25 cellular contexts compared by ENCODE assay signal in genomic region chr6:105460860-105461259, GRCh38. TPM values are rescaled to one million over a fixed set of nuclear protein-coding genes. Genes with fewer than 3 reads are reported as not detected.
DNase-seq lines count a peak whose midpoint lies in the region; ATAC-seq, FAIRE-seq and TF ChIP-seq lines count a peak whose summit lies in the region.
"Had no signal": no experiment of that assay in that cellular context is flagged by ENCODE, and none has a peak within 500 bp of the region (broad histone marks: within the 10 kb centered on the region; RNA-seq: fewer than 3 reads in every experiment).

No MANE protein-coding gene starts in this region.

- no peak for TF ChIP-seq RAD21 in GM12878 (IDR thresholded peaks at IDR 0.05; ENCODE audit: insufficient read depth, low read depth, low read length)

- H4K20me1 ChIP-seq in GM12878 (ENCODE audit: control insufficient read depth, insufficient read depth) (no peaks in the 10 kb centered on the region), GM23248 (ENCODE audit: insufficient read depth) (no peaks in the 10 kb centered on the region)

- no peak for TF ChIP-seq POLR2A in GM12878 (IDR thresholded peaks at IDR 0.05; ENCODE audit: low read depth, low read length)

- no peak for DNase-seq in activated CD8-positive, alpha-beta memory T cell treated with anti-CD3 and anti-CD28 coated beads, Interleukin-2, amount 10 ng/mL, durations not matched to agents 7 days and 5 days
- no peak for DNase-seq in activated CD8-positive, alpha-beta memory T cell treated with anti-CD3 and anti-CD28 coated beads, Interleukin-2, amount 50 U/mL, for 48 hours
- DNase-seq in LHCN-M2 (ENCODE audit: low read depth) (peak; percentile 48), GM12878 (ENCODE audit: low read depth, low spot score) (no peak), mesenchymal stem cell (no peak), GM23248 (no peak), T-helper 2 cell (no peak), hippocampal formation (lab: John Stamatoyannopoulos, UW) (no peak)
- DNase-seq: AML-193; CD4-positive, alpha-beta memory T cell; DMS 273 treated with DMSO at 0.1 percent for 48 hours; DMS53; DND-41; EL; GOT3; H7; HFFc6 had no signal

- H3F3A ChIP-seq in GM23248 (ENCODE audit: insufficient read depth) = peaks cover 10% of the 10 kb centered on the region; the same call in 1 of the 2 replicates

- POLR2A ChIA-PET in GM12878 (lab: Charles Lee) = interaction anchor here (1.0 to 4.5 kb wide), 2 partner anchors 8 to 22 kb away, joined by 8 to 47 read pairs; no protein-coding TSS in a partner anchor

- H3K4me3 ChIP-seq in GM12878 (no peak overlapping the region), mesenchymal stem cell (ENCODE audit: insufficient read depth in 1 of 2, low read depth in 1 of 2, low read length in 2 of 2) (no peak overlapping the region), GM23248 (no peak overlapping the region)
- H3K4me3 ChIP-seq: A549 had no signal

- H3K4ac ChIP-seq in mesenchymal stem cell (ENCODE audit: low read depth in 1 of 2, low read length in 2 of 2) = no peak overlapping the region

- peaks cover 43% of the 10 kb centered on the region for H3K36me3 Mint-ChIP-seq in activated CD8-positive, alpha-beta memory T cell treated with anti-CD3 and anti-CD28 coated beads, Interleukin-2, amount 10 ng/mL, durations not matched to agents 7 days and 5 days
- H3K36me3 Mint-ChIP-seq: CD4-positive, alpha-beta memory T cell; IgD-negative memory B cell had no signal

- H3K27ac ChIP-seq in GM12878 (ENCODE audit: control insufficient read depth, insufficient read depth) (no peak overlapping the region), mesenchymal stem cell (ENCODE audit: low read length, poor library complexity, severe bottlenecking) (no peak overlapping the region), GM23248 (no peak overlapping the region)
- H3K27ac ChIP-seq: 22Rv1, A549, C4-2B had no signal

- SMC1A ChIA-PET in GM12878 (lab: Charles Lee; ENCODE audit: uncharacterized antibody, unreplicated experiment) = interaction anchor here (0.6 to 10.8 kb wide), 2 partner anchors 35 to 51 kb away, joined by 4 to 85 read pairs; no protein-coding TSS in a partner anchor

- ATAC-seq in activated CD8-positive, alpha-beta memory T cell treated with anti-CD3 and anti-CD28 coated beads, Interleukin-2, amount 10 ng/mL, durations not matched to agents 7 days and 5 days = no peak
- no peak for ATAC-seq in GM12878
- ATAC-seq: A549, HCT116, HepG2 had no signal

- no peak overlapping the region for H2AK5ac ChIP-seq in mesenchymal stem cell (ENCODE audit: low read length, severe bottlenecking)

- H3K27me3 ChIP-seq in GM12878 (replicated peaks in 1 of 2; ENCODE audit: control insufficient read depth in 2 of 2, insufficient read depth in 2 of 2, low read length in 1 of 2) = no peaks in the 10 kb centered on the region
- H3K27me3 ChIP-seq in mesenchymal stem cell (ENCODE audit: control insufficient read depth in 1 of 2, insufficient read depth in 1 of 2, low read length in 2 of 2) = no peaks in the 10 kb centered on the region
- H3K27me3 ChIP-seq in GM23248 (replicated peaks; ENCODE audit: insufficient read depth) = no peaks in the 10 kb centered on the region

- H3K79me2 ChIP-seq in GM12878 (ENCODE audit: control insufficient read depth, insufficient read depth, low read length) = no peaks in the 10 kb centered on the region
- no peaks in the 10 kb centered on the region for H3K79me2 ChIP-seq in GM23248 (ENCODE audit: insufficient read depth)

- peaks cover 16% of the 10 kb centered on the region for H3K9me3 Mint-ChIP-seq in activated CD8-positive, alpha-beta memory T cell treated with anti-CD3 and anti-CD28 coated beads, Interleukin-2, amount 10 ng/mL, durations not matched to agents 7 days and 5 days (ENCODE audit: low read depth)

- peak overlapping the region; percentile 45 for H3K27ac Mint-ChIP-seq in activated CD8-positive, alpha-beta memory T cell treated with anti-CD3 and anti-CD28 coated beads, Interleukin-2, amount 10 ng/mL, durations not matched to agents 7 days and 5 days
- H3K27ac Mint-ChIP-seq: CD4-positive, alpha-beta memory T cell; HFFc6; IgD-negative memory B cell had no signal

- BruUV-seq in GM12878 (replicated peaks; lab: Mats Ljungman, UMichigan) = no TSS peak

- no peak overlapping the region for H2BK12ac ChIP-seq in mesenchymal stem cell (ENCODE audit: low read length in 2 of 2)

- no peak overlapping the region for H3K23ac ChIP-seq in mesenchymal stem cell (ENCODE audit: low read length in 2 of 2)

- no peak overlapping the region for H2AFZ ChIP-seq in GM12878 (ENCODE audit: control insufficient read depth, low read depth, low read length)
- no peak overlapping the region for H2AFZ ChIP-seq in mesenchymal stem cell (ENCODE audit: low read depth, low read length)
- H2AFZ ChIP-seq in GM23248 = no peak overlapping the region

- RAD21 ChIA-PET in GM12878 (lab: Charles Lee; ENCODE audit: unreplicated experiment) = interaction anchor here (1.0 to 1.2 kb wide), 4 partner anchors 14 to 764 kb away, joined by 3 to 4 read pairs (median 3); no protein-coding TSS in a partner anchor

- 96% methylated on average over 4 of the region's 4 CpGs for WGBS in GM12878 (ENCODE audit: insufficient coverage, insufficient replicate concordance, low lambda C conversion rate, missing lambda C conversion rate)
- 96% methylated on average over 3 of the region's 4 CpGs for WGBS in mesenchymal stem cell
- 87 to 97% methylated on average over 4 of the region's 4 CpGs for WGBS in GM23248 (ENCODE audit: low coverage in 1 of 2, low lambda C conversion rate in 2 of 2, missing lambda C conversion rate in 2 of 2), 2 experiments

- FAIRE-seq in GM12878 (lab: Jason Lieb, UNC) = no peak
- FAIRE-seq: A549, GM12891, GM18507, HepG2 had no signal

- H2BK15ac ChIP-seq in mesenchymal stem cell (ENCODE audit: low read depth, poor library complexity, severe bottlenecking) = no peak overlapping the region

- no peak overlapping the region for H2BK5ac ChIP-seq in mesenchymal stem cell (ENCODE audit: low read depth, low read length, poor library complexity, severe bottlenecking)

- H3K18ac ChIP-seq in mesenchymal stem cell (ENCODE audit: low read depth in 1 of 2, low read length in 2 of 2) = no peak overlapping the region

- H2BK120ac ChIP-seq in mesenchymal stem cell (ENCODE audit: low read depth, low read length) = no peak overlapping the region

- H3K9me3 ChIP-seq in GM12878 (replicated peaks; ENCODE audit: control insufficient read depth, insufficient read depth, low read length) (peaks cover 26% of the 10 kb centered on the region; the same call in 2 of the 3 replicates), mesenchymal stem cell (ENCODE audit: control insufficient read depth, low read length) (peaks cover 6% of the 10 kb centered on the region), GM23248 (ENCODE audit: low read depth) (no peaks in the 10 kb centered on the region)
- H3K9me3 ChIP-seq: A549 had no signal

- H3K4me1 ChIP-seq in GM12878 (ENCODE audit: control insufficient read depth, insufficient read depth, low read length) (peaks cover 16% of the 10 kb centered on the region), mesenchymal stem cell (ENCODE audit: control insufficient read depth, insufficient read depth, low read depth, low read length) (no peaks in the 10 kb centered on the region), GM23248 (ENCODE audit: insufficient read depth) (peaks cover 12% of the 10 kb centered on the region)

- no peaks in the 10 kb centered on the region for H3K79me1 ChIP-seq in mesenchymal stem cell (replicated peaks; ENCODE audit: low read length, poor library complexity, severe bottlenecking)

- H3K4me2 ChIP-seq in GM12878 (ENCODE audit: control insufficient read depth, insufficient read depth) (no peak overlapping the region), mesenchymal stem cell (ENCODE audit: low read length, poor library complexity, severe bottlenecking) (no peak overlapping the region), GM23248 (ENCODE audit: unreplicated experiment) (no peak overlapping the region)
- H3K4me2 ChIP-seq: A549 had no signal

- intact Hi-C loops in GM12878 (cut with micrococcal nuclease; ENCODE audit: unreplicated experiment) = no loop called here

- H3K9me2 ChIP-seq in GM23248 (ENCODE audit: insufficient read depth) = no peaks in the 10 kb centered on the region

- in situ Hi-C loops in GM12878 (cut with MboI) (loop anchor here (25.0 kb wide), 1 partner anchor 1051 kb away; no protein-coding TSS in a partner anchor), GM23248 (cut with MboI) (no loop called here)

- no peak overlapping the region for H3K14ac ChIP-seq in mesenchymal stem cell (ENCODE audit: low read length in 2 of 2)

- H4K91ac ChIP-seq in mesenchymal stem cell (ENCODE audit: low read length) = no peak overlapping the region

- H3K36me3 ChIP-seq in GM12878 (ENCODE audit: control insufficient read depth in 2 of 2, insufficient read depth in 2 of 2, low read length in 1 of 2) (no peaks in the 10 kb centered on the region), mesenchymal stem cell (ENCODE audit: control insufficient read depth in 1 of 2, insufficient read depth in 2 of 2, low read depth in 1 of 2, low read length in 2 of 2) (no peaks in the 10 kb centered on the region), GM23248 (ENCODE audit: low read depth) (no peaks in the 10 kb centered on the region)

- peaks cover 6% of the 10 kb centered on the region for H3K27me3 Mint-ChIP-seq in activated CD8-positive, alpha-beta memory T cell treated with anti-CD3 and anti-CD28 coated beads, Interleukin-2, amount 10 ng/mL, durations not matched to agents 7 days and 5 days

- no peak for TF ChIP-seq EP300 in GM12878 (IDR thresholded peaks at IDR 0.05; ENCODE audit: borderline replicate concordance in 1 of 2, control insufficient read depth in 1 of 2, low read depth in 2 of 2, low read length in 2 of 2)

- H3K4me1 Mint-ChIP-seq in activated CD8-positive, alpha-beta memory T cell treated with anti-CD3 and anti-CD28 coated beads, Interleukin-2, amount 10 ng/mL, durations not matched to agents 7 days and 5 days = peaks cover 51% of the 10 kb centered on the region

- no peak for TF ChIP-seq CTCF in GM12878 (IDR thresholded peaks at IDR 0.05 in 2 of 3, conservative IDR thresholded peaks at IDR 0.05 in 1 of 3; ENCODE audit: control insufficient read depth in 2 of 3, extremely low read depth in 1 of 3, insufficient read depth in 1 of 3, low read depth in 3 of 3, low read length in 3 of 3)

- no peak overlapping the region for H3K4me3 Mint-ChIP-seq in activated CD8-positive, alpha-beta memory T cell treated with anti-CD3 and anti-CD28 coated beads, Interleukin-2, amount 10 ng/mL, durations not matched to agents 7 days and 5 days
- H3K4me3 Mint-ChIP-seq: CD4-positive, alpha-beta memory T cell; HFFc6; IgD-negative memory B cell had no signal

- peak overlapping the region; percentile 30 for H4K8ac ChIP-seq in mesenchymal stem cell (ENCODE audit: low read length)

- H3K9ac ChIP-seq in GM12878 (ENCODE audit: control insufficient read depth, insufficient read depth, low read length) (no peak overlapping the region), mesenchymal stem cell (ENCODE audit: low read length) (no peak overlapping the region), GM23248 (no peak overlapping the region)

- CTCF ChIA-PET in activated CD8-positive, alpha-beta memory T cell treated with anti-CD3 and anti-CD28 coated beads, Interleukin-2, amount 10 ng/mL, durations not matched to agents 7 days and 5 days (lab: Charles Lee) = no interaction called here
- CTCF ChIA-PET in GM12878 (lab: Yijun Ruan, JAX) = interaction anchor here (10.6 kb wide), 1 partner anchor 22 kb away, joined by 95 read pairs; no protein-coding TSS in a partner anchor

RNA-seq across cellular contexts. Expression of gene PREP, which starts 58.0 kb away (rescaled TPM):
- 10 to 100 TPM; 44.1 to 52.9 TPM for total RNA-seq in activated CD8-positive, alpha-beta memory T cell treated with anti-CD3 and anti-CD28 coated beads, Interleukin-2, amount 10 ng/mL, durations not matched to agents 7 days and 5 days
- total RNA-seq in LHCN-M2 (2014; rRNA removed) (22.6 and 32.7 TPM in 2 replicates), GM12878 (2014; rRNA removed) (12.0 and 12.4 TPM in 2 replicates), GM12878 (2014; rRNA removed; fragmentation: Illumina TruSeq; extraction: Trizol) (14.3 and 14.7 TPM in 2 replicates), GM12878 (2021) (24.7 and 26.2 TPM in 2 replicates)
- 36.6 TPM for polyA plus RNA-seq in LHCN-M2 (2012)
- 41.2 and 42.9 TPM in 2 replicates for total RNA-seq in GM12878 (2013; cell fraction: nucleolus; rRNA removed)
- 15.4 TPM for polyA plus RNA-seq in GM12878 (2011; ENCODE audit: low read depth)
- polyA plus RNA-seq in GM12878 (2011; rRNA removed) (21.7 and 22.0 TPM in 2 replicates), GM12878 (2014; fragmentation: Illumina TruSeq; extraction: Trizol) (23.8 and 27.8 TPM in 2 replicates), GM12878 (2014; fragmentation: Nextera tagmentation; extraction: Ambion mirVana) (1 to 10 TPM; 6.5 to 9.9 TPM), GM12878 (2014; rRNA removed) (10.2 and 13.3 TPM in 2 replicates), GM12878 (2016; fragmentation: Nextera tagmentation; extraction: Ambion mirVana) (10 to 100 TPM; 27.0 to 33.6 TPM), GM23248 (2016; fragmentation: Nextera tagmentation; extraction: Ambion mirVana) (37.9 and 41.8 TPM in 2 replicates)
- 16.9 and 24.2 TPM in 2 replicates for polyA plus RNA-seq in GM12878 (2011; cell fraction: cytosol; rRNA removed)
- 31.2 and 49.7 TPM in 2 replicates for polyA plus RNA-seq in GM12878 (2011; cell fraction: nucleus; rRNA removed)
- polyA plus RNA-seq in GM12878 (2012) = 16.3 and 22.0 TPM in 2 replicates
- polyA minus RNA-seq in GM12878 (2011; rRNA and poly(A)+ RNA removed) = 29.8 and 34.0 TPM in 2 replicates
- polyA minus RNA-seq in GM12878 (2011; cell fraction: cytosol; rRNA and poly(A)+ RNA removed) = 11.2 and 13.8 TPM in 2 replicates
- 21.2 and 35.5 TPM in 2 replicates for polyA minus RNA-seq in GM12878 (2011; cell fraction: nucleus; rRNA and poly(A)+ RNA removed)
- 26.7 TPM for polyA plus RNA-seq in mesenchymal stem cell (2013, experiment 1 of 2)
- polyA plus RNA-seq in mesenchymal stem cell (2013, experiment 2 of 2) = 27.1 TPM
- 15.7 and 18.9 TPM in 2 replicates for total RNA-seq in GM23248 (2014; rRNA removed; shearing (Covaris generic))
